In genomic region chr20:37529214-37529967, GRCh38 we compare ENCODE assay signal across 2 cellular contexts.
TF ChIP-seq lines count a peak whose summit lies in the region.

No MANE protein-coding gene starts in this region.

TF ChIP-seq in HepG2, 621 proteins besides CTCF, POLR2A, EP300 and RAD21 (continues in another document):
- TF ChIP-seq, protein P1, sequence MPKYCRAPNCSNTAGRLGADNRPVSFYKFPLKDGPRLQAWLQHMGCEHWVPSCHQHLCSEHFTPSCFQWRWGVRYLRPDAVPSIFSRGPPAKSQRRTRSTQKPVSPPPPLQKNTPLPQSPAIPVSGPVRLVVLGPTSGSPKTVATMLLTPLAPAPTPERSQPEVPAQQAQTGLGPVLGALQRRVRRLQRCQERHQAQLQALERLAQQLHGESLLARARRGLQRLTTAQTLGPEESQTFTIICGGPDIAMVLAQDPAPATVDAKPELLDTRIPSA (CRISPR knock-in tag; IDR thresholded peaks at IDR 0.05; ENCODE audit: borderline replicate concordance) = no peak
- TF ChIP-seq ZNF879 (CRISPR knock-in tag; IDR thresholded peaks at IDR 0.05) = no peak
- peak; percentile 81; the same call in 1 of the 2 replicates for TF ChIP-seq ZNF335 (CRISPR knock-in tag; IDR thresholded peaks at IDR 0.05)
- 0 out of 2 replicates have a peak, but pooled peaks have one; percentile 34 for TF ChIP-seq ZSCAN29 (CRISPR knock-in tag; conservative IDR thresholded peaks at IDR 0.05)
- peak; percentile 47 for TF ChIP-seq PHF8 (CRISPR knock-in tag; IDR thresholded peaks at IDR 0.05)
- TF ChIP-seq, protein P2, sequence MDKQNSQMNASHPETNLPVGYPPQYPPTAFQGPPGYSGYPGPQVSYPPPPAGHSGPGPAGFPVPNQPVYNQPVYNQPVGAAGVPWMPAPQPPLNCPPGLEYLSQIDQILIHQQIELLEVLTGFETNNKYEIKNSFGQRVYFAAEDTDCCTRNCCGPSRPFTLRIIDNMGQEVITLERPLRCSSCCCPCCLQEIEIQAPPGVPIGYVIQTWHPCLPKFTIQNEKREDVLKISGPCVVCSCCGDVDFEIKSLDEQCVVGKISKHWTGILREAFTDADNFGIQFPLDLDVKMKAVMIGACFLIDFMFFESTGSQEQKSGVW (CRISPR knock-in tag; IDR thresholded peaks at IDR 0.05; ENCODE audit: borderline replicate concordance) = no peak
- TF ChIP-seq MTERF4 (CRISPR knock-in tag; IDR thresholded peaks at IDR 0.05) = no peak
- no peak for TF ChIP-seq ZNF558 (CRISPR knock-in tag; IDR thresholded peaks at IDR 0.05; ENCODE audit: borderline replicate concordance)
- TF ChIP-seq ZSCAN21 (CRISPR knock-in tag; IDR thresholded peaks at IDR 0.05; ENCODE audit: borderline replicate concordance) = no peak
- no peak for TF ChIP-seq RNF219 (CRISPR knock-in tag; IDR thresholded peaks at IDR 0.05)
- TF ChIP-seq ZNF12 (CRISPR knock-in tag; IDR thresholded peaks at IDR 0.05) = 0 out of 2 replicates have a peak, but pooled peaks have one; percentile 45
- TF ChIP-seq GRHL1 (CRISPR knock-in tag; conservative IDR thresholded peaks at IDR 0.05) = no peak
- TF ChIP-seq CBX5 (CRISPR knock-in tag; IDR thresholded peaks at IDR 0.05; ENCODE audit: borderline replicate concordance) = no peak
- TF ChIP-seq JUN (CRISPR knock-in tag; IDR thresholded peaks at IDR 0.05) = no peak
- TF ChIP-seq PLRG1 (conservative IDR thresholded peaks at IDR 0.05) = no peak
- no peak for TF ChIP-seq ZBTB20 (CRISPR knock-in tag; IDR thresholded peaks at IDR 0.05; ENCODE audit: borderline replicate concordance, low read depth)
- TF ChIP-seq, protein P3, sequence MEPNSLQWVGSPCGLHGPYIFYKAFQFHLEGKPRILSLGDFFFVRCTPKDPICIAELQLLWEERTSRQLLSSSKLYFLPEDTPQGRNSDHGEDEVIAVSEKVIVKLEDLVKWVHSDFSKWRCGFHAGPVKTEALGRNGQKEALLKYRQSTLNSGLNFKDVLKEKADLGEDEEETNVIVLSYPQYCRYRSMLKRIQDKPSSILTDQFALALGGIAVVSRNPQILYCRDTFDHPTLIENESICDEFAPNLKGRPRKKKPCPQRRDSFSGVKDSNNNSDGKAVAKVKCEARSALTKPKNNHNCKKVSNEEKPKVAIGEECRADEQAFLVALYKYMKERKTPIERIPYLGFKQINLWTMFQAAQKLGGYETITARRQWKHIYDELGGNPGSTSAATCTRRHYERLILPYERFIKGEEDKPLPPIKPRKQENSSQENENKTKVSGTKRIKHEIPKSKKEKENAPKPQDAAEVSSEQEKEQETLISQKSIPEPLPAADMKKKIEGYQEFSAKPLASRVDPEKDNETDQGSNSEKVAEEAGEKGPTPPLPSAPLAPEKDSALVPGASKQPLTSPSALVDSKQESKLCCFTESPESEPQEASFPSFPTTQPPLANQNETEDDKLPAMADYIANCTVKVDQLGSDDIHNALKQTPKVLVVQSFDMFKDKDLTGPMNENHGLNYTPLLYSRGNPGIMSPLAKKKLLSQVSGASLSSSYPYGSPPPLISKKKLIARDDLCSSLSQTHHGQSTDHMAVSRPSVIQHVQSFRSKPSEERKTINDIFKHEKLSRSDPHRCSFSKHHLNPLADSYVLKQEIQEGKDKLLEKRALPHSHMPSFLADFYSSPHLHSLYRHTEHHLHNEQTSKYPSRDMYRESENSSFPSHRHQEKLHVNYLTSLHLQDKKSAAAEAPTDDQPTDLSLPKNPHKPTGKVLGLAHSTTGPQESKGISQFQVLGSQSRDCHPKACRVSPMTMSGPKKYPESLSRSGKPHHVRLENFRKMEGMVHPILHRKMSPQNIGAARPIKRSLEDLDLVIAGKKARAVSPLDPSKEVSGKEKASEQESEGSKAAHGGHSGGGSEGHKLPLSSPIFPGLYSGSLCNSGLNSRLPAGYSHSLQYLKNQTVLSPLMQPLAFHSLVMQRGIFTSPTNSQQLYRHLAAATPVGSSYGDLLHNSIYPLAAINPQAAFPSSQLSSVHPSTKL (CRISPR knock-in tag; IDR thresholded peaks at IDR 0.05) = no peak
- TF ChIP-seq ATF7-NPFF (CRISPR knock-in tag; IDR thresholded peaks at IDR 0.05; ENCODE audit: low read depth) = no peak
- no peak for TF ChIP-seq CCAR2 (optimal IDR thresholded peaks at IDR 0.05; ENCODE audit: low read depth, low read length)

TF ChIP-seq in HEK293T, 16 proteins besides CTCF, POLR2A, EP300 and RAD21:
- TF ChIP-seq NFRKB (IDR thresholded peaks at IDR 0.05) (no peak), ZNF384 (IDR thresholded peaks at IDR 0.05) (no peak), ARNT (IDR thresholded peaks at IDR 0.05) (no peak), LEF1 (IDR thresholded peaks at IDR 0.05; ENCODE audit: borderline replicate concordance) (no peak)
TF ChIP-seq in HEK293T: peak in this region for 0.
